ENCODE assay signal across 14 cellular contexts in the genomic region with DNA sequence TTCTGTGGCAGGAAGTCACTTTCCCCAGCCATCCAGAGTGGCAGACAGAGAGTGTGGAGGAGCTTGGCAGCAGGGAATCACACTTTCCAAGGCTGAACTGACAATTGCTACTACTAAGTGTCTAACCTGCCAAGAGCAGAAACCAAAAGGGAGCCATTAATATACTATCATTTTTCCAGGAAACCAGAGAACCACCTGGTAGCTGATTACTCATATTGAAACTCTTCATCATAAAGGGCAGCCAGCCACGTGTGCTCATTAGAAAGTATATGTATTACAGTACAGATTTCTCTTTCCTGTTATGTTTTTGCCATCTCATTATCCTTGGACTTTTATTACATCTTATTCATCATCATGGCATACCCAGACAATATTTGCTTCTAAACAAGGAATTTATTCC.
A peak's percentile ranks its signal among the peaks of the same experiment; 100 is the strongest.
DNase-seq lines count a peak whose midpoint lies in the region; ATAC-seq and TF ChIP-seq lines count a peak whose summit lies in the region.
"Had no signal": no experiment of that assay in that cellular context is flagged by ENCODE, and none has a peak within 500 bp of the region (broad histone marks: within the 10 kb centered on the region; RNA-seq: fewer than 3 reads in every experiment).

No MANE protein-coding gene starts in this region.

- H3K36me3 ChIP-seq in adrenal gland (replicated peaks in 1 of 2), result no peaks in the 10 kb centered on the region

- H3K4me1 Mint-ChIP-seq in immature natural killer cell (no peaks in the 10 kb centered on the region), CD14-positive monocyte (peaks cover 1% of the 10 kb centered on the region)

- H3K27me3 ChIP-seq in adrenal gland, result no peaks in the 10 kb centered on the region

- 29 to 72% (median 62%) methylated on average over 1 of the region's 1 CpG for WGBS in adrenal gland, 4 donors

- no peak overlapping the region for H3K27ac ChIP-seq in adrenal gland
- H3K27ac ChIP-seq: epithelial cell of prostate had no signal

- H3K4me3 ChIP-seq in adrenal gland, result no peak overlapping the region

- H3K27me3 Mint-ChIP-seq in immature natural killer cell (ENCODE audit: low read depth in 3 of 3) (peaks cover 1 to 5% (median 2%) of the 10 kb centered on the region in 3 donors), CD14-positive monocyte (ENCODE audit: low read depth in 3 of 3) (no peaks in the 10 kb centered on the region)

- TF ChIP-seq POLR2A in adrenal gland (IDR thresholded peaks at IDR 0.05), result no peak

- H3K9me3 ChIP-seq in adrenal gland (replicated peaks in 1 of 3), result no peaks in the 10 kb centered on the region

- peaks cover 0 to 3% (median 0%) of the 10 kb centered on the region in 6 donors for H3K9me3 Mint-ChIP-seq in immature natural killer cell
- H3K9me3 Mint-ChIP-seq in CD14-positive monocyte, result peaks cover 0 to 7% (median 2%) of the 10 kb centered on the region in 7 donors

- H3K36me3 Mint-ChIP-seq in immature natural killer cell, result no peaks in the 10 kb centered on the region
- no peaks in the 10 kb centered on the region for H3K36me3 Mint-ChIP-seq in CD14-positive monocyte

- TF ChIP-seq CTCF in adrenal gland (IDR thresholded peaks at IDR 0.05) (no peak), CD14-positive monocyte (IDR thresholded peaks at IDR 0.05) (no peak)

- H3K4me1 ChIP-seq in adrenal gland (replicated peaks in 1 of 2), result no peaks in the 10 kb centered on the region

- DNase-seq in EL, result no peak
- no peak for DNase-seq in immature natural killer cell
- DNase-seq in adrenal gland, result no peak
- no peak for DNase-seq in CD14-positive monocyte (ENCODE audit: low spot score)
- DNase-seq: DMS53, HFFc6, KBM-7, OCI-M1, SW 1271 had no signal

- intact Hi-C loops in adrenal gland (cut with DNase I), result no loop called here
- intact Hi-C loops in CD14-positive monocyte (cut with micrococcal nuclease), result no loop called here

- H3K27ac Mint-ChIP-seq in immature natural killer cell (no peak overlapping the region), CD14-positive monocyte (no peak overlapping the region)
- H3K27ac Mint-ChIP-seq: HFFc6 had no signal

- ATAC-seq in GM18499 (IDR thresholded peaks at IDR 0.05; ENCODE audit: insufficient read depth, unreplicated experiment) (peak; percentile 81), GM19397 (IDR thresholded peaks at IDR 0.05; ENCODE audit: unreplicated experiment) (peak; percentile 64), HG02852 (IDR thresholded peaks at IDR 0.05; ENCODE audit: unreplicated experiment) (peak; percentile 80), HG03460 (IDR thresholded peaks at IDR 0.05; ENCODE audit: unreplicated experiment) (peak; percentile 78)

- H3K4me3 Mint-ChIP-seq in immature natural killer cell, result no peak overlapping the region
- H3K4me3 Mint-ChIP-seq in CD14-positive monocyte, result no peak overlapping the region
- H3K4me3 Mint-ChIP-seq: HFFc6 had no signal
